In the genomic region with DNA sequence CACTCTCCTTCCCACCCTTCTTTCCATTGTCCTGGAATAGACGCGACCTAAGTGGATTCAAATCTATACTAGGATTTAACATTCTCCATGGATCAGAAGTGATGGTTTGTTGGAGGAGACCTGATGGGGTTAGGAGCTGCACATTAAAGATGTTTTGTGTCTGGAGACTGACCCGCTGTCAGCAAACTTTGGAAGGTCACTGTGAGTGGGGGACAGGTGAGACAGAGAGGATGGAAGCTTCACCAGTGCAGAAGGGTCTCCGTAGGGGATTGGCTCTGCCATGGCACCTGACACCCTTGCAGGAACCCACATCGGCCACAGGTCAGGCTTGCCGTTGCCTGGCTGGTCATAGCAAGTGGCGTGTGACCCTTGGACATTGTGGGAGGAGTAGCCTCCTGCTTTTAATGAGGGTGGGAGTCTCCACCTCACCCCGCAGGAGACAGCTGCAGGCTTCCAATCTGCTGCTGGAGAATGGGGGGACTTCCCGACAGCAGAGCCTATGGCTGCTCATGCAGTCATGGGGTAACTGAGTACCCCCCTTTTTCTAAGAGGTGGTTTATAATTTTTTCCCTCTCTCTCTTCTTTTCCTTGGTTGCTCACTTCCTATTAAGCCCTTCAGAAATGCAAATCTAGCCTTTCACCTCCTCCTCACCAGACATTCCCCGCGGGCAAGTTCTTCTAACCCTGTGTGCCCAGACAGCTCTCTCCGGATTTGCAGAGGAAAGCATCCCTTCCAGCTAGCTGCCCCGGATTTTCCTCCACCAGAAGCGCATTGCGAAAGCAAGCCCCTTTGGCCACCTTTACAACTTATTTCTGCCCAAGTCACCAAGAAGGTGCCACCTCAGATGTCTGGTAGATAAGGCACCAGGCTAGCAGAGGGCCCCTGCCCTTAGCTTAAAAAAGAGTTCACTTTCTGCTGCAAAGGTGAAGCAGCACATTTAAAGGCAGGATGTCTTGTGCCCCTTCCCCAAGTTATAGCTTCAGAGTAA, we compare ENCODE assay signal across 1 cellular context.
TF ChIP-seq lines count a peak whose summit lies in the region.

No MANE protein-coding gene starts in this region.

TF ChIP-seq in HepG2, 621 proteins besides CTCF, POLR2A, EP300 and RAD21 (continued from another document):
- TF ChIP-seq ZNF12 (CRISPR knock-in tag; IDR thresholded peaks at IDR 0.05) (no peak), SP1 (IDR thresholded peaks at IDR 0.05) (no peak), SP1 (CRISPR knock-in tag; IDR thresholded peaks at IDR 0.05) (no peak), RBFOX2 (IDR thresholded peaks at IDR 0.05; ENCODE audit: low read depth, low read length) (no peak), SALL1 (CRISPR knock-in tag; IDR thresholded peaks at IDR 0.05) (peak; percentile 39; the same call in 1 of the 2 replicates), ZNF33B (CRISPR knock-in tag; IDR thresholded peaks at IDR 0.05) (no peak), TP53 (CRISPR knock-in tag; conservative IDR thresholded peaks at IDR 0.05) (no peak), IRX3 (CRISPR knock-in tag; IDR thresholded peaks at IDR 0.05; ENCODE audit: borderline replicate concordance, low read depth) (no peak), FLYWCH1 (CRISPR knock-in tag; IDR thresholded peaks at IDR 0.05) (no peak), PRDM10 (CRISPR knock-in tag; IDR thresholded peaks at IDR 0.05; ENCODE audit: low read depth) (no peak), ZNF788 (CRISPR knock-in tag; IDR thresholded peaks at IDR 0.05; ENCODE audit: borderline replicate concordance) (no peak; the same call in 1 of the 2 replicates), KLF13 (CRISPR knock-in tag; IDR thresholded peaks at IDR 0.05) (no peak), ARID5B (CRISPR knock-in tag; IDR thresholded peaks at IDR 0.05) (peak; percentile 55; the same call in 1 of the 2 replicates)
- TF ChIP-seq, protein P1, sequence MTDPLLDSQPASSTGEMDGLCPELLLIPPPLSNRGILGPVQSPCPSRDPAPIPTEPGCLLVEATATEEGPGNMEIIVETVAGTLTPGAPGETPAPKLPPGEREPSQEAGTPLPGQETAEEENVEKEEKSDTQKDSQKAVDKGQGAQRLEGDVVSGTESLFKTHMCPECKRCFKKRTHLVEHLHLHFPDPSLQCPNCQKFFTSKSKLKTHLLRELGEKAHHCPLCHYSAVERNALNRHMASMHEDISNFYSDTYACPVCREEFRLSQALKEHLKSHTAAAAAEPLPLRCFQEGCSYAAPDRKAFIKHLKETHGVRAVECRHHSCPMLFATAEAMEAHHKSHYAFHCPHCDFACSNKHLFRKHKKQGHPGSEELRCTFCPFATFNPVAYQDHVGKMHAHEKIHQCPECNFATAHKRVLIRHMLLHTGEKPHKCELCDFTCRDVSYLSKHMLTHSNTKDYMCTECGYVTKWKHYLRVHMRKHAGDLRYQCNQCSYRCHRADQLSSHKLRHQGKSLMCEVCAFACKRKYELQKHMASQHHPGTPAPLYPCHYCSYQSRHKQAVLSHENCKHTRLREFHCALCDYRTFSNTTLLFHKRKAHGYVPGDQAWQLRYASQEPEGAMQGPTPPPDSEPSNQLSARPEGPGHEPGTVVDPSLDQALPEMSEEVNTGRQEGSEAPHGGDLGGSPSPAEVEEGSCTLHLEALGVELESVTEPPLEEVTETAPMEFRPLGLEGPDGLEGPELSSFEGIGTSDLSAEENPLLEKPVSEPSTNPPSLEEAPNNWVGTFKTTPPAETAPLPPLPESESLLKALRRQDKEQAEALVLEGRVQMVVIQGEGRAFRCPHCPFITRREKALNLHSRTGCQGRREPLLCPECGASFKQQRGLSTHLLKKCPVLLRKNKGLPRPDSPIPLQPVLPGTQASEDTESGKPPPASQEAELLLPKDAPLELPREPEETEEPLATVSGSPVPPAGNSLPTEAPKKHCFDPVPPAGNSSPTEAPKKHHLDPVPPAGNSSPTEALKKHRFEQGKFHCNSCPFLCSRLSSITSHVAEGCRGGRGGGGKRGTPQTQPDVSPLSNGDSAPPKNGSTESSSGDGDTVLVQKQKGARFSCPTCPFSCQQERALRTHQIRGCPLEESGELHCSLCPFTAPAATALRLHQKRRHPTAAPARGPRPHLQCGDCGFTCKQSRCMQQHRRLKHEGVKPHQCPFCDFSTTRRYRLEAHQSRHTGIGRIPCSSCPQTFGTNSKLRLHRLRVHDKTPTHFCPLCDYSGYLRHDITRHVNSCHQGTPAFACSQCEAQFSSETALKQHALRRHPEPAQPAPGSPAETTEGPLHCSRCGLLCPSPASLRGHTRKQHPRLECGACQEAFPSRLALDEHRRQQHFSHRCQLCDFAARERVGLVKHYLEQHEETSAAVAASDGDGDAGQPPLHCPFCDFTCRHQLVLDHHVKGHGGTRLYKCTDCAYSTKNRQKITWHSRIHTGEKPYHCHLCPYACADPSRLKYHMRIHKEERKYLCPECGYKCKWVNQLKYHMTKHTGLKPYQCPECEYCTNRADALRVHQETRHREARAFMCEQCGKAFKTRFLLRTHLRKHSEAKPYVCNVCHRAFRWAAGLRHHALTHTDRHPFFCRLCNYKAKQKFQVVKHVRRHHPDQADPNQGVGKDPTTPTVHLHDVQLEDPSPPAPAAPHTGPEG (CRISPR knock-in tag; IDR thresholded peaks at IDR 0.05): no peak
- TF ChIP-seq, protein P2, sequence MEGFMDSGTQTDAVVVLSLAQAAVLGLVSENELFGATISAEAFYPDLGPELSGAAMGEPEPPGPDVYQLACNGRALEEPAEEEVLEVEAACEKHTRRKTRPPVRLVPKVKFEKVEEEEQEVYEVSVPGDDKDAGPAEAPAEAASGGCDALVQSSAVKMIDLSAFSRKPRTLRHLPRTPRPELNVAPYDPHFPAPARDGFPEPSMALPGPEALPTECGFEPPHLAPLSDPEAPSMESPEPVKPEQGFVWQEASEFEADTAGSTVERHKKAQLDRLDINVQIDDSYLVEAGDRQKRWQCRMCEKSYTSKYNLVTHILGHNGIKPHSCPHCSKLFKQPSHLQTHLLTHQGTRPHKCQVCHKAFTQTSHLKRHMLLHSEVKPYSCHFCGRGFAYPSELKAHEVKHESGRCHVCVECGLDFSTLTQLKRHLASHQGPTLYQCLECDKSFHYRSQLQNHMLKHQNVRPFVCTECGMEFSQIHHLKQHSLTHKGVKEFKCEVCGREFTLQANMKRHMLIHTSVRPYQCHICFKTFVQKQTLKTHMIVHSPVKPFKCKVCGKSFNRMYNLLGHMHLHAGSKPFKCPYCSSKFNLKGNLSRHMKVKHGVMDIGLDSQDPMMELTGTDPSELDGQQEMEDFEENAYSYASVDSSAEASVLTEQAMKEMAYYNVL (CRISPR knock-in tag; IDR thresholded peaks at IDR 0.05; ENCODE audit: borderline replicate concordance): no peak; the same call in 1 of the 2 replicates
